In genomic region chr11:117931331-117931950, GRCh38 we compare ENCODE assay signal across 19 cellular contexts. TPM values are rescaled to one million over a fixed set of nuclear protein-coding genes. Genes with fewer than 3 reads are reported as not detected.
DNase-seq lines count a peak whose midpoint lies in the region; TF ChIP-seq lines count a peak whose summit lies in the region.
"Had no signal": no experiment of that assay in that cellular context is flagged by ENCODE, and none has a peak within 500 bp of the region (broad histone marks: within the 10 kb centered on the region; RNA-seq: fewer than 3 reads in every experiment).

No MANE protein-coding gene starts in this region.

- no peaks in the 10 kb centered on the region for H4K20me1 ChIP-seq in OCI-LY3 (ENCODE audit: insufficient read depth, low read length)

- H3K36me3 Mint-ChIP-seq in activated CD4-positive, alpha-beta T cell treated with anti-CD3 and anti-CD28 coated beads, Interleukin-2, amount 10 ng/mL, durations not matched to agents 7 days and 5 days (ENCODE audit: low read depth), result no peaks in the 10 kb centered on the region
- no peaks in the 10 kb centered on the region for H3K36me3 Mint-ChIP-seq in chondrocyte (ENCODE audit: low read depth)
- H3K36me3 Mint-ChIP-seq: CD4-positive, alpha-beta memory T cell had no signal

- DNase-seq in activated CD4-positive, alpha-beta T cell treated with anti-CD3 and anti-CD28 coated beads, Interleukin-2, amount 10 ng/mL, durations not matched to agents 7 days and 5 days, result no peak
- no peak for DNase-seq in activated CD4-positive, alpha-beta T cell treated with anti-CD3 and anti-CD28 coated beads for 48 hours
- peak; percentile 58 for DNase-seq in chondrocyte (ENCODE audit: low spot score)
- peak; percentile 46 for DNase-seq in stimulated activated CD8-positive, alpha-beta memory T cell treated with anti-CD3 and anti-CD28 coated beads, Interleukin-4, amount 100 ng/mL, for 48 hours
- DNase-seq in HEK293T (ENCODE audit: extremely low spot score), result no peak
- no peak for DNase-seq in RKO (ENCODE audit: low spot score)
- DNase-seq in NCI-H1105 (lab: John Stamatoyannopoulos, UW), result no peak
- DNase-seq: GM23248, heart left ventricle, mucosa of descending colon, NCI-H1694, NCI-H446 treated with DMSO at 0.1 percent for 48 hours, upper lobe of right lung had no signal

- 0 out of 2 replicates have a peak, but pooled peaks cover 3% of the 10 kb centered on the region for H3K79me2 ChIP-seq in OCI-LY3 (ENCODE audit: low read length)

- H3K4me1 ChIP-seq in OCI-LY3 (ENCODE audit: low read length), result peaks cover 79% of the 10 kb centered on the region
- H3K4me1 ChIP-seq: A549 had no signal

- H3K4me2 ChIP-seq in OCI-LY3 (ENCODE audit: low read length), result peak overlapping the region; percentile 44
- H3K4me2 ChIP-seq: A549 had no signal

- H3K4me3 ChIP-seq in OCI-LY3 (ENCODE audit: low read length), result no peak overlapping the region
- H3K4me3 ChIP-seq: A549, body of pancreas, GM23248, heart left ventricle, mucosa of descending colon, ovary, upper lobe of right lung had no signal

- no peaks in the 10 kb centered on the region for H3K9me3 Mint-ChIP-seq in activated CD4-positive, alpha-beta T cell treated with anti-CD3 and anti-CD28 coated beads, Interleukin-2, amount 10 ng/mL, durations not matched to agents 7 days and 5 days
- H3K9me3 Mint-ChIP-seq in chondrocyte (ENCODE audit: low read depth), result no peaks in the 10 kb centered on the region
- H3K9me3 Mint-ChIP-seq: CD4-positive, alpha-beta memory T cell had no signal

- peaks cover 51% of the 10 kb centered on the region for H3K4me1 Mint-ChIP-seq in activated CD4-positive, alpha-beta T cell treated with anti-CD3 and anti-CD28 coated beads, Interleukin-2, amount 10 ng/mL, durations not matched to agents 7 days and 5 days
- H3K4me1 Mint-ChIP-seq in chondrocyte (ENCODE audit: low read depth), result peaks cover 3% of the 10 kb centered on the region

- peaks cover 11% of the 10 kb centered on the region for H3K27me3 Mint-ChIP-seq in activated CD4-positive, alpha-beta T cell treated with anti-CD3 and anti-CD28 coated beads, Interleukin-2, amount 10 ng/mL, durations not matched to agents 7 days and 5 days
- peaks cover 31% of the 10 kb centered on the region for H3K27me3 Mint-ChIP-seq in chondrocyte (ENCODE audit: low read depth)
- H3K27me3 Mint-ChIP-seq: CD4-positive, alpha-beta memory T cell had no signal

- H3K27ac ChIP-seq in OCI-LY3 (ENCODE audit: low read length), result peak overlapping the region; percentile 97
- H3K27ac ChIP-seq: A549, body of pancreas, GM23248, heart left ventricle, ovary, upper lobe of right lung had no signal

- TF ChIP-seq CTCF in OCI-LY3 (IDR thresholded peaks at IDR 0.05; ENCODE audit: low read depth, low read length) (no peak), chondrocyte (IDR thresholded peaks at IDR 0.05) (no peak)

- H2AFZ ChIP-seq in OCI-LY3 (ENCODE audit: low read depth, low read length), result no peak overlapping the region
- H2AFZ ChIP-seq: GM23248 had no signal

- CTCF ChIA-PET in activated CD4-positive, alpha-beta T cell treated with anti-CD3 and anti-CD28 coated beads, Interleukin-2, amount 10 ng/mL, durations not matched to agents 7 days and 5 days (lab: Charles Lee), result interaction anchor here (1.0 to 3.3 kb wide), 16 partner anchors 10 to 141 kb away, joined by 3 to 26 read pairs (median 4); no protein-coding TSS in a partner anchor
- CTCF ChIA-PET in HEK293T (lab: Yijun Ruan, JAX), result interaction anchor here (1.8 kb wide), 1 partner anchor 15 kb away, joined by 7 read pairs; no protein-coding TSS in a partner anchor

- H3K4me3 Mint-ChIP-seq in activated CD4-positive, alpha-beta T cell treated with anti-CD3 and anti-CD28 coated beads, Interleukin-2, amount 10 ng/mL, durations not matched to agents 7 days and 5 days, result no peak overlapping the region
- no peak overlapping the region for H3K4me3 Mint-ChIP-seq in chondrocyte (ENCODE audit: unreplicated experiment)

- peak overlapping the region; percentile 88 for H3K27ac Mint-ChIP-seq in activated CD4-positive, alpha-beta T cell treated with anti-CD3 and anti-CD28 coated beads, Interleukin-2, amount 10 ng/mL, durations not matched to agents 7 days and 5 days
- no peak overlapping the region for H3K27ac Mint-ChIP-seq in chondrocyte (ENCODE audit: unreplicated experiment)

- H3K9ac ChIP-seq in OCI-LY3 (ENCODE audit: low read length), result peak overlapping the region; percentile 48; the same call in 1 of the 2 replicates
- H3K9ac ChIP-seq: GM23248 had no signal

- no peaks in the 10 kb centered on the region for H3K36me3 ChIP-seq in OCI-LY3 (replicated peaks; ENCODE audit: low read depth, low read length)
- H3K36me3 ChIP-seq: heart left ventricle, ovary, upper lobe of right lung had no signal

- POLR2A ChIA-PET in activated CD4-positive, alpha-beta T cell treated with anti-CD3 and anti-CD28 coated beads, Interleukin-2, amount 10 ng/mL, durations not matched to agents 7 days and 5 days (lab: Charles Lee), result no interaction called here
- POLR2A ChIA-PET in HEK293T (lab: Yijun Ruan, JAX), result no interaction called here

- H3K9me3 ChIP-seq in OCI-LY3 (ENCODE audit: insufficient read depth, low read length), result no peaks in the 10 kb centered on the region
- H3K9me3 ChIP-seq: A549, body of pancreas, heart left ventricle, mucosa of descending colon, ovary, upper lobe of right lung had no signal

- no peaks in the 10 kb centered on the region; the same call in 1 of the 2 replicates for H3K27me3 ChIP-seq in OCI-LY3 (ENCODE audit: low read depth, low read length)
- H3K27me3 ChIP-seq: body of pancreas, heart left ventricle, ovary, upper lobe of right lung had no signal

TF ChIP-seq in HEK293T, 16 proteins besides CTCF, POLR2A, EP300 and RAD21:
- TF ChIP-seq FOXK2 (IDR thresholded peaks at IDR 0.05) (no peak), LEF1 (IDR thresholded peaks at IDR 0.05; ENCODE audit: borderline replicate concordance) (no peak), HDGF (IDR thresholded peaks at IDR 0.05; ENCODE audit: borderline replicate concordance) (no peak), ZNF384 (IDR thresholded peaks at IDR 0.05) (no peak), CTBP1 (IDR thresholded peaks at IDR 0.05; ENCODE audit: borderline replicate concordance) (no peak), TARDBP (IDR thresholded peaks at IDR 0.05) (no peak), SP1 (IDR thresholded peaks at IDR 0.05) (no peak)

RNA-seq across cellular contexts. Expression of gene TMPRSS13, which starts 2.2 kb away (rescaled TPM):
- total RNA-seq in activated CD4-positive, alpha-beta T cell treated with anti-CD3 and anti-CD28 coated beads, Interleukin-2, amount 10 ng/mL, durations not matched to agents 7 days and 5 days, result 1 to 10 TPM; 1.4 to 1.5 TPM
- total RNA-seq in chondrocyte, result not detected in 3 replicates
- total RNA-seq: fibroblast of lung, GM23248 had no signal

RNA-seq across cellular contexts. Expression of gene IL10RA, which starts 54.8 kb away (rescaled TPM):
- 100 to 1,000 TPM; 161 to 187 TPM for total RNA-seq in activated CD4-positive, alpha-beta T cell treated with anti-CD3 and anti-CD28 coated beads, Interleukin-2, amount 10 ng/mL, durations not matched to agents 7 days and 5 days
- 0.12 to 0.77 TPM in 2 of 3 replicates, not detected in the other for total RNA-seq in chondrocyte
- total RNA-seq: GM23248 had no signal

RNA-seq across cellular contexts. Expression of gene FXYD6, which starts 55.0 kb away (rescaled TPM):
- not detected for total RNA-seq in activated CD4-positive, alpha-beta T cell treated with anti-CD3 and anti-CD28 coated beads, Interleukin-2, amount 10 ng/mL, durations not matched to agents 7 days and 5 days
- total RNA-seq in chondrocyte, result 0.53 to 3.0 TPM (median 2.8 TPM) in 3 replicates
- total RNA-seq: CD4-positive, alpha-beta memory T cell; GM23248 had no signal

Comparison
In these comparisons a context has a peak if more than half of its experiments do, and no peak if none do; other contexts are left out.
1. DNase-seq: peak in chondrocyte (single experiment) and stimulated activated CD8-positive, alpha-beta memory T cell treated with anti-CD3 and anti-CD28 coated beads, Interleukin-4, amount 100 ng/mL, for 48 hours (single experiment); none in activated CD4-positive, alpha-beta T cell treated with anti-CD3 and anti-CD28 coated beads, Interleukin-2, amount 10 ng/mL, durations not matched to agents 7 days and 5 days (single experiment), activated CD4-positive, alpha-beta T cell treated with anti-CD3 and anti-CD28 coated beads for 48 hours (single experiment), HEK293T (single experiment), RKO (single experiment) and NCI-H1105 (single experiment).
2. RNA of gene IL10RA, which starts 54.8 kb away (total RNA-seq): 161 to 187 TPM in activated CD4-positive, alpha-beta T cell treated with anti-CD3 and anti-CD28 coated beads, Interleukin-2, amount 10 ng/mL, durations not matched to agents 7 days and 5 days; 0.12 to 0.77 TPM in chondrocyte; every median in the first group is over 10 times any median in the second.